In the genomic region with DNA sequence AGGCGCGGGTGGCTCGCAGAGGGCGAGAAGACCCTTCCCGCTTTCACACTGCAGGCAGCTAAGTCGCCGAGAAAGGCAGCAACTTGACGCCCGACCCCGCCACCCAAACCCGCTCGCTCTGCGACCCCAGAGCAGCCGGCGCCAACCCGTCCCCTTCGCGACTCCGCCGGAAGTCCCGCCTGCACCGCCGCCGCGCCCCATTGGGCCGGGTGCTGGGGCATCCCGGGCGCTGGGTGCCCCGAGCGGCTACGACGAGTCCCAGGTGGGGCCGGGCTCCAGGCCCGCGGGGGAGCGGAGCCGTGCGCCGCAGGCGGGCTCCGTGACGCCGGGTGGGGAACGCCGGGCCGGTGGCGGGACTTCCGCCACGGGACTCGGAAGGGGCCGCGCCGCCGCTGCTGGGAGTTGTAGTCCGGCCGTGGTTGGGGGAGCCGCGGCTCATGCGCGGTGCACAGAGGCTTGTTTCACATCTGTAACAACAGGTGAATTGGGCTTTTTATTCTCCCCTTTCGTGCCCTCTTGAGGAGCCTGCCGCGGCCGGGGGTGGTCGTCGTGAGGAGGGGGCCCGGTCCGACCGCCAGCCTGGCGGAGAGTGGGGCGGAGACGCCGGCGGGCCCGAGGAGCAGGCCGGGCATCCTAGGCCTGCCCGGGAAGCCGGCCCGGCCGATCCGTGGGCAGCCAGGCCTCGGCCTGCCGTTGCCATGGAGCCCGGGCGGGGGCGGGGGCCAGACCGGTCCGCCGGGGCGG, we compare ENCODE assay signal across 8 cellular contexts. TPM values are rescaled to one million over a fixed set of nuclear protein-coding genes. Genes with fewer than 3 reads are reported as not detected.
A peak's percentile ranks its signal among the peaks of the same experiment; 100 is the strongest.
DNase-seq lines count a peak whose midpoint lies in the region; ATAC-seq, FAIRE-seq and TF ChIP-seq lines count a peak whose summit lies in the region.

A gene with protein sequence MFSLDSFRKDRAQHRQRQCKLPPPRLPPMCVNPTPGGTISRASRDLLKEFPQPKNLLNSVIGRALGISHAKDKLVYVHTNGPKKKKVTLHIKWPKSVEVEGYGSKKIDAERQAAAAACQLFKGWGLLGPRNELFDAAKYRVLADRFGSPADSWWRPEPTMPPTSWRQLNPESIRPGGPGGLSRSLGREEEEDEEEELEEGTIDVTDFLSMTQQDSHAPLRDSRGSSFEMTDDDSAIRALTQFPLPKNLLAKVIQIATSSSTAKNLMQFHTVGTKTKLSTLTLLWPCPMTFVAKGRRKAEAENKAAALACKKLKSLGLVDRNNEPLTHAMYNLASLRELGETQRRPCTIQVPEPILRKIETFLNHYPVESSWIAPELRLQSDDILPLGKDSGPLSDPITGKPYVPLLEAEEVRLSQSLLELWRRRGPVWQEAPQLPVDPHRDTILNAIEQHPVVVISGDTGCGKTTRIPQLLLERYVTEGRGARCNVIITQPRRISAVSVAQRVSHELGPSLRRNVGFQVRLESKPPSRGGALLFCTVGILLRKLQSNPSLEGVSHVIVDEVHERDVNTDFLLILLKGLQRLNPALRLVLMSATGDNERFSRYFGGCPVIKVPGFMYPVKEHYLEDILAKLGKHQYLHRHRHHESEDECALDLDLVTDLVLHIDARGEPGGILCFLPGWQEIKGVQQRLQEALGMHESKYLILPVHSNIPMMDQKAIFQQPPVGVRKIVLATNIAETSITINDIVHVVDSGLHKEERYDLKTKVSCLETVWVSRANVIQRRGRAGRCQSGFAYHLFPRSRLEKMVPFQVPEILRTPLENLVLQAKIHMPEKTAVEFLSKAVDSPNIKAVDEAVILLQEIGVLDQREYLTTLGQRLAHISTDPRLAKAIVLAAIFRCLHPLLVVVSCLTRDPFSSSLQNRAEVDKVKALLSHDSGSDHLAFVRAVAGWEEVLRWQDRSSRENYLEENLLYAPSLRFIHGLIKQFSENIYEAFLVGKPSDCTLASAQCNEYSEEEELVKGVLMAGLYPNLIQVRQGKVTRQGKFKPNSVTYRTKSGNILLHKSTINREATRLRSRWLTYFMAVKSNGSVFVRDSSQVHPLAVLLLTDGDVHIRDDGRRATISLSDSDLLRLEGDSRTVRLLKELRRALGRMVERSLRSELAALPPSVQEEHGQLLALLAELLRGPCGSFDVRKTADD (plus strand): TSS at position 405 of the 744 bp plus-strand sequence. CDS start 7,546 bp downstream, outside the sequence.

- TF ChIP-seq CTCF in H1 (IDR thresholded peaks at IDR 0.05; ENCODE audit: control extremely low read depth in 1 of 3, insufficient read depth in 1 of 3, low read depth in 1 of 3, low read length in 3 of 3): no peak

- H3K4me3 ChIP-seq in H1 (ENCODE audit: extremely low read depth in 1 of 4, insufficient read depth in 2 of 4, low read depth in 3 of 4, low read length in 4 of 4) (peak within 1 kb of the TSS; percentile 81 to 96 (median 92)), mesendoderm (ENCODE audit: low read length) (peak within 1 kb of the TSS; percentile 63)

- H3K14ac ChIP-seq in H1 (ENCODE audit: insufficient read length): no peak within 1 kb of the TSS

- CTCF ChIA-PET in activated CD8-positive, alpha-beta memory T cell treated with anti-CD3 and anti-CD28 coated beads, Interleukin-2, amount 10 ng/mL, durations not matched to agents 7 days and 5 days (lab: Charles Lee): interaction anchor here (0.8 to 3.0 kb wide), 6 partner anchors 9 to 382 kb away, joined by 3 to 14 read pairs (median 4); no protein-coding TSS in a partner anchor
- CTCF ChIA-PET in H1 (lab: Charles Lee; ENCODE audit: partially characterized antibody): interaction anchor here (0.7 to 2.8 kb wide), 5 partner anchors 16 to 281 kb away, joined by 3 to 13 read pairs (median 3); no protein-coding TSS in a partner anchor

- no peak for FAIRE-seq in H1 (lab: Jason Lieb, UNC)

- H3K4me2 ChIP-seq in H1 (ENCODE audit: insufficient read depth in 1 of 2, low read depth in 2 of 2, low read length in 2 of 2) (peak within 1 kb of the TSS; percentile 72 to 85), mesendoderm (ENCODE audit: low read length) (peak within 1 kb of the TSS; percentile 79)

- H3K9ac ChIP-seq in H1 (replicated peaks in 1 of 4; ENCODE audit: extremely low read depth in 1 of 4, low read depth in 3 of 4, low read length in 3 of 4) (peak within 1 kb of the TSS; percentile 90 to 96 (median 91)), mesendoderm (ENCODE audit: low read length) (peak within 1 kb of the TSS; percentile 88)

- H4K8ac ChIP-seq in H1 (ENCODE audit: extremely low read depth, insufficient read depth, low read length) (peak within 1 kb of the TSS; percentile 96), mesendoderm (ENCODE audit: low read depth, low read length) (peak within 1 kb of the TSS; percentile 99)

- 0 out of 2 replicates have a peak, but pooled peaks cover 2% of the 10 kb centered on the region for H3K79me1 ChIP-seq in H1 (ENCODE audit: low read depth, low read length)
- H3K79me1 ChIP-seq in mesendoderm (ENCODE audit: low read length): peaks cover 6% of the 10 kb centered on the region

- DNase-seq in CD1c-positive myeloid dendritic cell (ENCODE audit: extremely low spot score) (peak; percentile 93), NOMO-1 treated with DMSO at 0.1 percent for 48 hours (lab: John Stamatoyannopoulos, UW; ENCODE audit: unreplicated experiment) (peak; percentile 73), H1 (ENCODE audit: low read depth in 1 of 2, low spot score in 2 of 2) (peak in 1 of 2 experiments; percentile 91), mesendoderm (peak; percentile 89)
- peak; percentile 88 for DNase-seq in activated CD8-positive, alpha-beta memory T cell treated with anti-CD3 and anti-CD28 coated beads, Interleukin-2, amount 10 ng/mL, durations not matched to agents 7 days and 5 days
- DNase-seq in stimulated activated CD8-positive, alpha-beta memory T cell treated with anti-CD3 and anti-CD28 coated beads, Interleukin-12 subunit alpha, Interleukin-12 subunit beta, amount 100 ng/mL, for 4 hours (ENCODE audit: low read depth): peak; percentile 76

- H4K5ac ChIP-seq in H1 (ENCODE audit: insufficient read length, low read depth, low read length) (peak within 1 kb of the TSS; percentile 99), mesendoderm (ENCODE audit: low read length) (no peak within 1 kb of the TSS)

- peak within 1 kb of the TSS; percentile 73 for H2AFZ ChIP-seq in H1 (ENCODE audit: low read length)

- H2BK20ac ChIP-seq in H1 (ENCODE audit: low read length): 0 out of 2 replicates have a peak within 1 kb of the TSS, but pooled peaks have one; percentile 61

- H3K18ac ChIP-seq in H1 (ENCODE audit: extremely low read depth, low read length) (peak within 1 kb of the TSS; percentile 99), mesendoderm (ENCODE audit: low read length) (peak within 1 kb of the TSS; percentile 94)

- TF ChIP-seq RAD21 in H1 (IDR thresholded peaks at IDR 0.05 in 1 of 2, conservative IDR thresholded peaks at IDR 0.05 in 1 of 2; ENCODE audit: low read depth in 2 of 2, low read length in 2 of 2): no peak

- H3K36me3 ChIP-seq in H1 (ENCODE audit: control insufficient read depth in 2 of 4, insufficient read depth in 4 of 4, low read length in 3 of 4) (peaks cover 3 to 21% (median 11%) of the 10 kb centered on the region in 4 experiments; a peak in 4 of 8 replicates), mesendoderm (ENCODE audit: control insufficient read depth, insufficient read depth, low read length) (peaks cover 2% of the 10 kb centered on the region)

- peak within 1 kb of the TSS; percentile 83 for H3K27ac ChIP-seq in H1 (ENCODE audit: low read depth, low read length)
- peak within 1 kb of the TSS; percentile 78 for H3K27ac ChIP-seq in mesendoderm (ENCODE audit: low read depth, low read length)

- peak within 1 kb of the TSS; percentile 93 for H3K27ac Mint-ChIP-seq in activated CD8-positive, alpha-beta memory T cell treated with anti-CD3 and anti-CD28 coated beads, Interleukin-2, amount 10 ng/mL, durations not matched to agents 7 days and 5 days

- H3K9me3 ChIP-seq in H1 (ENCODE audit: insufficient read depth in 2 of 2, low read depth in 1 of 2, low read length in 1 of 2): no peaks in the 10 kb centered on the region

- H3K23ac ChIP-seq in H1 (ENCODE audit: insufficient read length) (no peak within 1 kb of the TSS), mesendoderm (ENCODE audit: low read length) (no peak within 1 kb of the TSS)

- TF ChIP-seq POLR2A in H1 (IDR thresholded peaks at IDR 0.05; ENCODE audit: control extremely low read depth in 1 of 2, low read depth in 2 of 2, low read length in 2 of 2): peak; percentile 35 to 41

- H3K4me1 ChIP-seq in H1 (replicated peaks in 1 of 4; ENCODE audit: control insufficient read depth in 3 of 4, insufficient read depth in 4 of 4, low read length in 3 of 4) (peaks cover 0 to 4% (median 2%) of the 10 kb centered on the region in 4 experiments; a peak in 3 of 7 replicates), mesendoderm (ENCODE audit: control insufficient read depth, low read depth, low read length) (peaks cover 4% of the 10 kb centered on the region)

- H3K56ac ChIP-seq in H1 (replicated peaks; ENCODE audit: insufficient read length, low read depth, low read length) (peak within 1 kb of the TSS; percentile 86), mesendoderm (ENCODE audit: low read length) (peak within 1 kb of the TSS; percentile 84)

- H2AK5ac ChIP-seq in H1 (ENCODE audit: low read depth, low read length): peak within 1 kb of the TSS; percentile 98; the same call in 1 of the 2 replicates
- H2AK5ac ChIP-seq in mesendoderm (ENCODE audit: low read length): peak within 1 kb of the TSS; percentile 94

- TF ChIP-seq EP300 in H1 (IDR thresholded peaks at IDR 0.05; ENCODE audit: borderline replicate concordance in 1 of 2, low read depth in 2 of 2, low read length in 2 of 2): no peak

- no peaks in the 10 kb centered on the region for H4K20me1 ChIP-seq in H1 (replicated peaks in 1 of 2; ENCODE audit: control insufficient read depth in 1 of 2, insufficient read depth in 2 of 2, low read length in 2 of 2)

- POLR2A ChIA-PET in H1 (lab: Charles Lee; ENCODE audit: partially characterized antibody): interaction anchor here (0.8 kb wide), 1 partner anchor 22 kb away, joined by 3 read pairs; no protein-coding TSS in a partner anchor

- H3K4ac ChIP-seq in H1 (replicated peaks; ENCODE audit: insufficient read length, low read depth, low read length) (peak within 1 kb of the TSS; percentile 24), mesendoderm (ENCODE audit: low read depth, low read length) (peak within 1 kb of the TSS; percentile 64)

- peak within 1 kb of the TSS; percentile 89 for H3K4me3 Mint-ChIP-seq in activated CD8-positive, alpha-beta memory T cell treated with anti-CD3 and anti-CD28 coated beads, Interleukin-2, amount 10 ng/mL, durations not matched to agents 7 days and 5 days

- peak within 1 kb of the TSS; percentile 99 for H4K91ac ChIP-seq in H1 (replicated peaks; ENCODE audit: insufficient read length, low read length)

- 1% methylated on average over 79 of the region's 90 CpGs; no CpG with 5 or more reads in 1 of the 2 experiments for WGBS in H1 (ENCODE audit: extremely low coverage in 1 of 2, insufficient coverage in 1 of 2, insufficient read length in 1 of 2, insufficient replicate concordance in 2 of 2, low coverage in 1 of 2, low lambda C conversion rate in 2 of 2, missing lambda C conversion rate in 1 of 2), 2 experiments
- no CpG with 5 or more reads among the region's 90 CpGs for WGBS in mesendoderm (ENCODE audit: extremely low coverage, insufficient coverage, low lambda C conversion rate)

- no peaks in the 10 kb centered on the region for H3K27me3 ChIP-seq in H1 (replicated peaks in 1 of 4; ENCODE audit: control insufficient read depth in 3 of 4, extremely low read depth in 1 of 4, insufficient read depth in 3 of 4, low read length in 3 of 4)
- H3K27me3 ChIP-seq in mesendoderm (ENCODE audit: insufficient read depth, low read length, poor library complexity): no peaks in the 10 kb centered on the region

- peak within 1 kb of the TSS; percentile 87 for H2BK5ac ChIP-seq in H1 (ENCODE audit: low read depth, low read length)
- H2BK5ac ChIP-seq in mesendoderm (ENCODE audit: low read length): no peak within 1 kb of the TSS

- H3K9me3 Mint-ChIP-seq in activated CD8-positive, alpha-beta memory T cell treated with anti-CD3 and anti-CD28 coated beads, Interleukin-2, amount 10 ng/mL, durations not matched to agents 7 days and 5 days (ENCODE audit: low read depth): no peaks in the 10 kb centered on the region

- ATAC-seq in GM19324 (IDR thresholded peaks at IDR 0.05; ENCODE audit: low FRiP score, unreplicated experiment) (peak; percentile 89), HG03457 (IDR thresholded peaks at IDR 0.05; ENCODE audit: unreplicated experiment) (peak; percentile 70)
- ATAC-seq in activated CD8-positive, alpha-beta memory T cell treated with anti-CD3 and anti-CD28 coated beads, Interleukin-2, amount 10 ng/mL, durations not matched to agents 7 days and 5 days: peak; percentile 92

- H3K23me2 ChIP-seq in H1 (ENCODE audit: low read depth, low read length): peaks cover 8% of the 10 kb centered on the region

- peak within 1 kb of the TSS; percentile 12 for H2BK12ac ChIP-seq in H1 (ENCODE audit: low read depth, low read length)

- H3K36me3 Mint-ChIP-seq in activated CD8-positive, alpha-beta memory T cell treated with anti-CD3 and anti-CD28 coated beads, Interleukin-2, amount 10 ng/mL, durations not matched to agents 7 days and 5 days: peaks cover 9% of the 10 kb centered on the region

- peaks cover 28% of the 10 kb centered on the region for H3K4me1 Mint-ChIP-seq in activated CD8-positive, alpha-beta memory T cell treated with anti-CD3 and anti-CD28 coated beads, Interleukin-2, amount 10 ng/mL, durations not matched to agents 7 days and 5 days

- no peaks in the 10 kb centered on the region for H3K27me3 Mint-ChIP-seq in activated CD8-positive, alpha-beta memory T cell treated with anti-CD3 and anti-CD28 coated beads, Interleukin-2, amount 10 ng/mL, durations not matched to agents 7 days and 5 days

- H3K79me2 ChIP-seq in H1 (ENCODE audit: control insufficient read depth in 1 of 2, insufficient read depth in 2 of 2, low read length in 2 of 2) (peaks cover 0 to 19% of the 10 kb centered on the region in 2 experiments; a peak in 2 of 4 replicates), mesendoderm (ENCODE audit: control insufficient read depth, insufficient read depth, low read length) (peaks cover 10% of the 10 kb centered on the region)

- H2BK15ac ChIP-seq in H1 (ENCODE audit: low read length) (no peak within 1 kb of the TSS), mesendoderm (replicated peaks; ENCODE audit: low read depth) (no peak within 1 kb of the TSS)

- no peak within 1 kb of the TSS for H2BK120ac ChIP-seq in H1 (replicated peaks; ENCODE audit: low read depth, low read length)
- peak within 1 kb of the TSS; percentile 30 for H2BK120ac ChIP-seq in mesendoderm (ENCODE audit: low read depth, low read length)

RNA-seq across cellular contexts. Expression of the gene that starts here (rescaled TPM):
- total RNA-seq in activated CD8-positive, alpha-beta memory T cell treated with anti-CD3 and anti-CD28 coated beads, Interleukin-2, amount 10 ng/mL, durations not matched to agents 7 days and 5 days: 10 to 100 TPM; 84.8 to 95.6 TPM
- total RNA-seq in H1 (2021; fragmentation: NEBNext Ultra II Directional; extraction: Animal tissue kit (Norgen Biotek cat#: 25700)): 97.7 and 97.9 TPM in 2 replicates
- polyA plus RNA-seq in H1 (2011; rRNA removed): 82.4 and 112 TPM in 2 replicates
- 89.8 TPM for polyA plus RNA-seq in H1 (2011; cell fraction: cytosol; rRNA removed)
- polyA plus RNA-seq in H1 (2011; cell fraction: nucleus; rRNA removed): 260 TPM
- 52.1 to 83.2 TPM (median 77.3 TPM) in 4 replicates for polyA plus RNA-seq in H1 (2012, experiment 1 of 2)
- polyA plus RNA-seq in H1 (2012, experiment 2 of 2): 71.1 TPM
- 62.8 TPM for polyA plus RNA-seq in H1 (2013, experiment 1 of 2)
- polyA plus RNA-seq in H1 (2013, experiment 2 of 2): 56.5 TPM
- 100 and 115 TPM in 2 replicates for polyA minus RNA-seq in H1 (2011; rRNA and poly(A)+ RNA removed)
- 65.0 TPM for polyA minus RNA-seq in H1 (2011; cell fraction: cytosol; rRNA and poly(A)+ RNA removed)
- 108 TPM for polyA minus RNA-seq in H1 (2011; cell fraction: nucleus; rRNA and poly(A)+ RNA removed)
- polyA plus RNA-seq in mesendoderm (2013, experiment 1 of 2): 54.3 TPM
- 54.2 TPM for polyA plus RNA-seq in mesendoderm (2013, experiment 2 of 2)
